In genomic region chr3:53232641-53233377, GRCh38 we compare ENCODE assay signal across 21 cellular contexts. TPM values are rescaled to one million over a fixed set of nuclear protein-coding genes. Genes with fewer than 3 reads are reported as not detected.
DNase-seq lines count a peak whose midpoint lies in the region; ATAC-seq, FAIRE-seq and TF ChIP-seq lines count a peak whose summit lies in the region.
"Had no signal": no experiment of that assay in that cellular context is flagged by ENCODE, and none has a peak within 500 bp of the region (broad histone marks: within the 10 kb centered on the region; RNA-seq: fewer than 3 reads in every experiment).

No MANE protein-coding gene starts in this region.

- peak overlapping the region; percentile 48 for H3K9ac ChIP-seq in mesenchymal stem cell (ENCODE audit: low read length)

- no peak overlapping the region for H2AFZ ChIP-seq in mesenchymal stem cell (ENCODE audit: low read depth, low read length)

- H2BK5ac ChIP-seq in mesenchymal stem cell (ENCODE audit: low read depth, low read length, poor library complexity, severe bottlenecking), result no peak overlapping the region

- no peak overlapping the region for H3K4me2 ChIP-seq in mesenchymal stem cell (ENCODE audit: low read length, poor library complexity, severe bottlenecking)

- H3K23ac ChIP-seq in mesenchymal stem cell (ENCODE audit: low read length in 2 of 2), result no peak overlapping the region

- no peak overlapping the region for H3K4ac ChIP-seq in mesenchymal stem cell (ENCODE audit: low read depth in 1 of 2, low read length in 2 of 2)

- peak overlapping the region; percentile 67 for H2AK5ac ChIP-seq in mesenchymal stem cell (ENCODE audit: low read length, severe bottlenecking)

- intact Hi-C loops in left ventricle myocardium inferior (cut with micrococcal nuclease), result no loop called here
- intact Hi-C loops in cardiac septum (cut with DNase I), result no loop called here
- intact Hi-C loops in lower leg skin (cut with DNase I; ENCODE audit: low total_unique reads), result no loop called here

- no peak overlapping the region for H2BK120ac ChIP-seq in mesenchymal stem cell (ENCODE audit: low read depth, low read length)

- H3K27me3 ChIP-seq in left ventricle myocardium inferior (ENCODE audit: low read depth), result no peaks in the 10 kb centered on the region
- H3K27me3 ChIP-seq in mesenchymal stem cell (ENCODE audit: control insufficient read depth in 1 of 2, insufficient read depth in 1 of 2, low read length in 2 of 2), result no peaks in the 10 kb centered on the region
- H3K27me3 ChIP-seq: adrenal gland, colonic mucosa, esophagus squamous epithelium had no signal

- no peaks in the 10 kb centered on the region for H3K9me3 ChIP-seq in left ventricle myocardium inferior (replicated peaks)
- no peaks in the 10 kb centered on the region for H3K9me3 ChIP-seq in mesenchymal stem cell (ENCODE audit: control insufficient read depth, low read length)
- H3K9me3 ChIP-seq: adrenal gland, colonic mucosa, esophagus squamous epithelium had no signal

- 86% methylated on average over 18 of the region's 18 CpGs for WGBS in mesenchymal stem cell
- WGBS in lower leg skin, 2 donors, result 79 to 87% methylated on average over 17 of the region's 18 CpGs

- H3K36me3 ChIP-seq in left ventricle myocardium inferior (peaks cover 84% of the 10 kb centered on the region), mesenchymal stem cell (ENCODE audit: control insufficient read depth in 1 of 2, insufficient read depth in 2 of 2, low read depth in 1 of 2, low read length in 2 of 2) (peaks cover 86 to 96% of the 10 kb centered on the region in 2 experiments)

- peak overlapping the region in 1 of 2 experiments; percentile 61 for H3K14ac ChIP-seq in mesenchymal stem cell (ENCODE audit: low read length in 2 of 2)

- peak overlapping the region in 1 of 2 experiments; percentile 61 for H3K18ac ChIP-seq in mesenchymal stem cell (ENCODE audit: low read depth in 1 of 2, low read length in 2 of 2)

- no peak overlapping the region for H4K91ac ChIP-seq in mesenchymal stem cell (ENCODE audit: low read length)

- H3K79me1 ChIP-seq in mesenchymal stem cell (replicated peaks; ENCODE audit: low read length, poor library complexity, severe bottlenecking), result peaks cover 58% of the 10 kb centered on the region

- TF ChIP-seq CTCF in left ventricle myocardium inferior (IDR thresholded peaks at IDR 0.05; ENCODE audit: borderline replicate concordance) (no peak), lower leg skin (IDR thresholded peaks at IDR 0.05) (no peak)

- H3K27ac ChIP-seq in left ventricle myocardium inferior (replicated peaks) (peak overlapping the region; percentile 35), angular gyrus (ENCODE audit: low read depth, low read length) (peak overlapping the region; percentile 22), mesenchymal stem cell (ENCODE audit: low read length, poor library complexity, severe bottlenecking) (peak overlapping the region; percentile 56)
- H3K27ac ChIP-seq: colonic mucosa had no signal

- H3K4me3 ChIP-seq in left ventricle myocardium inferior, result no peak overlapping the region
- H3K4me3 ChIP-seq in mesenchymal stem cell (ENCODE audit: insufficient read depth in 1 of 2, low read depth in 1 of 2, low read length in 2 of 2), result no peak overlapping the region
- H3K4me3 ChIP-seq in lower leg skin (ENCODE audit: low read depth, poor library complexity, severe bottlenecking), result no peak overlapping the region
- H3K4me3 ChIP-seq: adrenal gland, colonic mucosa, esophagus squamous epithelium had no signal

- peak; percentile 58 for FAIRE-seq in urothelium cell line (lab: Jason Lieb, UNC)

- DNase-seq in left ventricle myocardium inferior, result peak; percentile 7
- no peak for DNase-seq in cardiac septum (ENCODE audit: low spot score)
- DNase-seq in mesenchymal stem cell, result no peak
- DNase-seq in urothelium cell line (ENCODE audit: low spot score), result no peak
- DNase-seq in NCI-H345 treated with DMSO at 0.1 percent for 48 hours (lab: John Stamatoyannopoulos, UW; ENCODE audit: unreplicated experiment), result no peak
- no peak for DNase-seq in lower leg skin (ENCODE audit: low spot score in 2 of 2)
- DNase-seq: activated B cell treated with CpG ODN at 0.5 μM for 24 hours; activated T-cell treated with anti-CD3 and anti-CD28 coated beads for 4 hours; colonic mucosa; esophagus squamous epithelium; HCEC 1CT; hippocampal formation; naive thymus-derived CD8-positive, alpha-beta T cell; NCI-H1436 treated with DMSO at 0.1 percent for 48 hours; NCI-H446 treated with DMSO at 0.1 percent for 48 hours; stimulated activated CD4-positive, alpha-beta T cell treated with anti-CD3 and anti-CD28 coated beads, Interleukin-4, amount 100 ng/mL, for 4 hours; stimulated activated naive CD4-positive, alpha-beta T cell had no signal

- TF ChIP-seq POLR2A in lower leg skin (IDR thresholded peaks at IDR 0.05), result no peak

- ATAC-seq in HG03432 (IDR thresholded peaks at IDR 0.05; ENCODE audit: unreplicated experiment), result no peak
- ATAC-seq: naive thymus-derived CD8-positive, alpha-beta T cell; right cardiac atrium had no signal

- H4K8ac ChIP-seq in mesenchymal stem cell (ENCODE audit: low read length), result peak overlapping the region; percentile 36

- H2BK12ac ChIP-seq in mesenchymal stem cell (ENCODE audit: low read length in 2 of 2), result peak overlapping the region in 1 of 2 experiments; percentile 10

- H2BK15ac ChIP-seq in mesenchymal stem cell (ENCODE audit: low read depth, poor library complexity, severe bottlenecking), result no peak overlapping the region

- peaks cover 24% of the 10 kb centered on the region for H3K4me1 ChIP-seq in left ventricle myocardium inferior
- H3K4me1 ChIP-seq in mesenchymal stem cell (ENCODE audit: control insufficient read depth, insufficient read depth, low read depth, low read length), result peaks cover 41% of the 10 kb centered on the region

RNA-seq across cellular contexts. Expression of gene TKT, which starts 23.0 kb away (rescaled TPM):
- 32.1 TPM for total RNA-seq in left ventricle myocardium inferior
- total RNA-seq in cardiac septum, result 34.6 TPM
- 359 TPM for polyA plus RNA-seq in mesenchymal stem cell (2013, experiment 1 of 2)
- polyA plus RNA-seq in mesenchymal stem cell (2013, experiment 2 of 2), result 363 TPM
- total RNA-seq in lower leg skin, result 100 to 1,000 TPM in 3 of 4 donors, 10 to 100 TPM in 1; 98.1 to 195 (median 154) TPM
